Comparison of ENCODE assay signal across 13 cellular contexts in genomic region chr14:25394791-25395391, GRCh38.
"Had no signal": no experiment of that assay in that cellular context is flagged by ENCODE, and none has a peak within 500 bp of the region (broad histone marks: within the 10 kb centered on the region; RNA-seq: fewer than 3 reads in every experiment).

No MANE protein-coding gene starts in this region.

- H3K4me3 Mint-ChIP-seq: activated CD4-positive, alpha-beta memory T cell treated with anti-CD3 and anti-CD28 coated beads, Interleukin-2, amount 10 ng/mL, durations not matched to agents 7 days and 5 days; activated naive CD4-positive, alpha-beta T cell treated with anti-CD3 and anti-CD28 coated beads, Interleukin-2, amount 10 ng/mL, durations not matched to agents 7 days and 5 days; activated T-cell treated with anti-CD3 and anti-CD28 coated beads, Interleukin-2, amount 50 U/mL, for 24 hours; stimulated activated memory B cell treated with anti-CD40 and anti-IgM and Interleukin-4, amounts not matched to agents 10 μg/mL and 1 μg/mL and 100 μg/mL, for 72 hours; T-helper 1 cell treated with Interleukin-12 subunit alpha and Interleukin-12 subunit beta and Interleukin-4 antibody, amounts not matched to agents 30 μg/mL and 1 μg/mL, for 36 hours had no signal

- H3K27ac ChIP-seq: esophagus muscularis mucosa, ovary, thyroid gland had no signal

- DNase-seq: activated CD4-positive, alpha-beta memory T cell treated with anti-CD3 and anti-CD28 coated beads, Interleukin-2, amount 10 ng/mL, durations not matched to agents 7 days and 5 days; activated CD4-positive, alpha-beta T cell treated with anti-CD3 and anti-CD28 coated beads for 4 hours; activated naive CD4-positive, alpha-beta T cell treated with anti-CD3 and anti-CD28 coated beads, Interleukin-2, amount 10 ng/mL, durations not matched to agents 7 days and 5 days; activated T-cell treated with anti-CD3 and anti-CD28 coated beads, Interleukin-2, amount 50 U/mL, for 24 hours; hippocampal formation; ovary; stimulated activated CD4-positive, alpha-beta T cell treated with anti-CD3 and anti-CD28 coated beads, Interleukin-2, amount 100 ng/mL, for 48 hours had no signal

- H3K36me3 ChIP-seq: esophagus muscularis mucosa, ovary, thyroid gland had no signal

- H3K27me3 ChIP-seq: esophagus muscularis mucosa, ovary, thyroid gland had no signal

- H3K4me1 Mint-ChIP-seq: activated CD4-positive, alpha-beta memory T cell treated with anti-CD3 and anti-CD28 coated beads, Interleukin-2, amount 10 ng/mL, durations not matched to agents 7 days and 5 days; activated naive CD4-positive, alpha-beta T cell treated with anti-CD3 and anti-CD28 coated beads, Interleukin-2, amount 10 ng/mL, durations not matched to agents 7 days and 5 days; stimulated activated memory B cell treated with anti-CD40 and anti-IgM and Interleukin-4, amounts not matched to agents 10 μg/mL and 1 μg/mL and 100 μg/mL, for 72 hours had no signal

- H3K9me3 Mint-ChIP-seq: activated CD4-positive, alpha-beta memory T cell treated with anti-CD3 and anti-CD28 coated beads, Interleukin-2, amount 10 ng/mL, durations not matched to agents 7 days and 5 days; activated naive CD4-positive, alpha-beta T cell treated with anti-CD3 and anti-CD28 coated beads, Interleukin-2, amount 10 ng/mL, durations not matched to agents 7 days and 5 days; T-helper 1 cell treated with Interleukin-12 subunit alpha and Interleukin-12 subunit beta and Interleukin-4 antibody, amounts not matched to agents 30 μg/mL and 1 μg/mL, for 36 hours had no signal

- H3K9me3 ChIP-seq: esophagus muscularis mucosa, ovary, thyroid gland had no signal

- H3K36me3 Mint-ChIP-seq: activated naive CD4-positive, alpha-beta T cell treated with anti-CD3 and anti-CD28 coated beads, Interleukin-2, amount 10 ng/mL, durations not matched to agents 7 days and 5 days; stimulated activated memory B cell treated with anti-CD40 and anti-IgM and Interleukin-4, amounts not matched to agents 10 μg/mL and 1 μg/mL and 100 μg/mL, for 72 hours had no signal

- H3K27ac Mint-ChIP-seq: activated CD4-positive, alpha-beta memory T cell treated with anti-CD3 and anti-CD28 coated beads, Interleukin-2, amount 10 ng/mL, durations not matched to agents 7 days and 5 days; activated naive CD4-positive, alpha-beta T cell treated with anti-CD3 and anti-CD28 coated beads, Interleukin-2, amount 10 ng/mL, durations not matched to agents 7 days and 5 days; activated T-cell treated with anti-CD3 and anti-CD28 coated beads, Interleukin-2, amount 50 U/mL, for 24 hours; stimulated activated memory B cell treated with anti-CD40 and anti-IgM and Interleukin-4, amounts not matched to agents 10 μg/mL and 1 μg/mL and 100 μg/mL, for 72 hours; T-helper 1 cell treated with Interleukin-12 subunit alpha and Interleukin-12 subunit beta and Interleukin-4 antibody, amounts not matched to agents 30 μg/mL and 1 μg/mL, for 36 hours had no signal

- H3K4me3 ChIP-seq: esophagus muscularis mucosa, ovary, thyroid gland had no signal

- FAIRE-seq: colon, keratinocyte had no signal

- H3K27me3 Mint-ChIP-seq: activated CD4-positive, alpha-beta memory T cell treated with anti-CD3 and anti-CD28 coated beads, Interleukin-2, amount 10 ng/mL, durations not matched to agents 7 days and 5 days; activated naive CD4-positive, alpha-beta T cell treated with anti-CD3 and anti-CD28 coated beads, Interleukin-2, amount 10 ng/mL, durations not matched to agents 7 days and 5 days; stimulated activated memory B cell treated with anti-CD40 and anti-IgM and Interleukin-4, amounts not matched to agents 10 μg/mL and 1 μg/mL and 100 μg/mL, for 72 hours had no signal
